8 cellular contexts compared by ENCODE assay signal in the genomic region with DNA sequence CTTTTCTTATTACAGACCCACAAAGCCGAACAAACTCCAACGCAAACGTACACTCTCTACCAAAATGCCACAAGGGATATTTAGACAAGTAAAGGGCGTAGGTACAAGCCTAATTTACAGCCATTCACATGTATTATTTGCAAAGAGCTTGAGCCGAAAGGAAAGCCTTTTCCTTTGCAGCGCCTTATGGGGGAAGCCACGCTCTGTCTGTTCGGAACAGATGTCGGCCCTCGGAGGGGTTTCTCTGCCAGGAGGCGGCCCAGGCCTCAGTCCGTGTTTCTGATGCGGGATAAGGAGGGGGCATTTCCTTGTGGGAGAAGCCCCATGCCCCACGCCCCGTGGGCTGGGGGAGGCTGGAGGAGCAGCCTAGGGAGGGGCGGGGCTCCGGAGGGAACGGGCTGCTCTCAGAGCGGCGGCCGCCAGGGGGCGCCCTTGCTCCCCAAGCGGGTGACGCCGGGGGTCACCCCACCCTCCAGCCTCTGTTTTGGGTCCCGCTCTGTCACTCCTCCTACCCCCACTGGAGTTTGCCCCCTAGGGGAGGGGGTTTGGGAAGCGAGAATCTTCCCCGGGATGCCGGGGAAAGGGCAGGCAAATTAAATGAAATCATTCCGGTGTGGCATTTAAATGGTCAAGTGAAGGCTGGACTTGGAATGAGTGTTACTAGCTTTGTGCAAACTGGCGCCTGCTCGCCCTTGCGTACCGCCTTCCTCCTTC. TPM values are rescaled to one million over a fixed set of nuclear protein-coding genes. Genes with fewer than 3 reads are reported as not detected.
DNase-seq lines count a peak whose midpoint lies in the region; ATAC-seq, FAIRE-seq and TF ChIP-seq lines count a peak whose summit lies in the region.

No MANE protein-coding gene starts in this region.

- H3K9me3 ChIP-seq in DOHH2 (ENCODE audit: control insufficient read depth, insufficient read depth, low read length) = no peaks in the 10 kb centered on the region
- no peaks in the 10 kb centered on the region for H3K9me3 ChIP-seq in WERI-Rb-1 (ENCODE audit: severe bottlenecking)
- H3K9me3 ChIP-seq in small intestine (ENCODE audit: control insufficient read depth, low read depth) = no peaks in the 10 kb centered on the region

- H4K20me1 ChIP-seq in DOHH2 (ENCODE audit: control insufficient read depth, insufficient read depth, low read depth, low read length) = no peaks in the 10 kb centered on the region

- H3K4me3 Mint-ChIP-seq in immature natural killer cell = peak overlapping the region; percentile 55 to 75 (median 71)

- H3K4me1 ChIP-seq in DOHH2 (ENCODE audit: control insufficient read depth, low read length) = peaks cover 8% of the 10 kb centered on the region
- no peaks in the 10 kb centered on the region for H3K4me1 ChIP-seq in small intestine (ENCODE audit: control insufficient read depth in 2 of 2, insufficient read depth in 1 of 2, low read depth in 1 of 2, low read length in 1 of 2)

- no peak for FAIRE-seq in small intestine (lab: Jason Lieb, UNC)

- H3K4me3 ChIP-seq in DOHH2 (ENCODE audit: low read length) (peak overlapping the region; percentile 61), WERI-Rb-1 (ENCODE audit: low read depth, low read length) (peak overlapping the region; percentile 64), small intestine (ENCODE audit: low read depth in 1 of 2, low read length in 2 of 2) (peak overlapping the region in 1 of 2 donors; percentile 39)

- ATAC-seq in GM21619 (IDR thresholded peaks at IDR 0.05; ENCODE audit: unreplicated experiment) = peak; percentile 84

- H3K27ac ChIP-seq in DOHH2 (ENCODE audit: low read depth, low read length) = no peak overlapping the region
- H3K27ac ChIP-seq in WERI-Rb-1 = no peak overlapping the region
- H3K27ac ChIP-seq in small intestine (ENCODE audit: low read depth in 1 of 2, low read length in 1 of 2) = no peak overlapping the region

- H3K4me2 ChIP-seq in DOHH2 (ENCODE audit: low read length) = peak overlapping the region; percentile 69

- H3K36me3 ChIP-seq in DOHH2 (ENCODE audit: control insufficient read depth, low read length) (no peaks in the 10 kb centered on the region), WERI-Rb-1 (no peaks in the 10 kb centered on the region), small intestine (ENCODE audit: control insufficient read depth in 2 of 2, insufficient read depth in 2 of 2, low read length in 2 of 2) (no peaks in the 10 kb centered on the region)

- TF ChIP-seq CTCF in DOHH2 (IDR thresholded peaks at IDR 0.05; ENCODE audit: low read depth, low read length, poor library complexity, severe bottlenecking) (peak; percentile 96), LNCAP (IDR thresholded peaks at IDR 0.05) (peak; percentile 92), WERI-Rb-1 (IDR thresholded peaks at IDR 0.05; ENCODE audit: low read depth, low read length) (peak; percentile 75)

- H3F3A ChIP-seq in DOHH2 (ENCODE audit: control insufficient read depth, insufficient read depth) = no peaks in the 10 kb centered on the region

- H3K4me1 Mint-ChIP-seq in immature natural killer cell = peaks cover 16 to 29% of the 10 kb centered on the region in 2 donors

- peak; percentile 49 for DNase-seq in WERI-Rb-1
- peak; percentile 9 to 41 for DNase-seq in T47D (ENCODE audit: low read depth in 1 of 2, low spot score in 1 of 2)
- peak; percentile 37 to 56 (median 52) for DNase-seq in immature natural killer cell
- DNase-seq in small intestine = peak; percentile 23
- DNase-seq in NCI-H526 treated with DMSO at 0.1 percent for 48 hours (lab: John Stamatoyannopoulos, UW) = no peak

- 1 to 4% (median 2%) methylated on average over 27 to 34 of the region's 34 CpGs for WGBS in small intestine, 3 donors

- peaks cover 9 to 24% (median 10%) of the 10 kb centered on the region in 3 donors for H3K27me3 Mint-ChIP-seq in immature natural killer cell (ENCODE audit: low read depth in 3 of 3)

- H3K36me3 Mint-ChIP-seq in immature natural killer cell = no peaks in the 10 kb centered on the region

- no peaks in the 10 kb centered on the region for H3K9me2 ChIP-seq in DOHH2 (replicated peaks; ENCODE audit: control insufficient read depth, low read length)

- H3K9me3 Mint-ChIP-seq in immature natural killer cell = no peaks in the 10 kb centered on the region

- H3K27ac Mint-ChIP-seq in immature natural killer cell = no peak overlapping the region

- in situ Hi-C loops in T47D (cut with HindIII; ENCODE audit: low pct_unique_long_range_greater_than_20kb, low sequenced_read_pairs) = no loop called here

- H3K79me2 ChIP-seq in DOHH2 (ENCODE audit: control insufficient read depth, low read length) = no peaks in the 10 kb centered on the region

- peaks cover 42% of the 10 kb centered on the region for H3K27me3 ChIP-seq in DOHH2 (ENCODE audit: control insufficient read depth, low read length)
- no peaks in the 10 kb centered on the region for H3K27me3 ChIP-seq in WERI-Rb-1 (ENCODE audit: insufficient read depth, low read depth, severe bottlenecking)
- H3K27me3 ChIP-seq in small intestine (ENCODE audit: control insufficient read depth in 2 of 2, insufficient read depth in 2 of 2, low read length in 2 of 2) = peaks cover 0 to 8% of the 10 kb centered on the region in 2 donors

RNA-seq across cellular contexts. Expression of a gene that starts 2.9 kb away (rescaled TPM):
- polyA plus RNA-seq in immature natural killer cell (not detected), small intestine (under 1 TPM in 1 of 3 donors, not detected in 2; 0.33 TPM)
